8 cellular contexts compared by ENCODE assay signal in the genomic region with DNA sequence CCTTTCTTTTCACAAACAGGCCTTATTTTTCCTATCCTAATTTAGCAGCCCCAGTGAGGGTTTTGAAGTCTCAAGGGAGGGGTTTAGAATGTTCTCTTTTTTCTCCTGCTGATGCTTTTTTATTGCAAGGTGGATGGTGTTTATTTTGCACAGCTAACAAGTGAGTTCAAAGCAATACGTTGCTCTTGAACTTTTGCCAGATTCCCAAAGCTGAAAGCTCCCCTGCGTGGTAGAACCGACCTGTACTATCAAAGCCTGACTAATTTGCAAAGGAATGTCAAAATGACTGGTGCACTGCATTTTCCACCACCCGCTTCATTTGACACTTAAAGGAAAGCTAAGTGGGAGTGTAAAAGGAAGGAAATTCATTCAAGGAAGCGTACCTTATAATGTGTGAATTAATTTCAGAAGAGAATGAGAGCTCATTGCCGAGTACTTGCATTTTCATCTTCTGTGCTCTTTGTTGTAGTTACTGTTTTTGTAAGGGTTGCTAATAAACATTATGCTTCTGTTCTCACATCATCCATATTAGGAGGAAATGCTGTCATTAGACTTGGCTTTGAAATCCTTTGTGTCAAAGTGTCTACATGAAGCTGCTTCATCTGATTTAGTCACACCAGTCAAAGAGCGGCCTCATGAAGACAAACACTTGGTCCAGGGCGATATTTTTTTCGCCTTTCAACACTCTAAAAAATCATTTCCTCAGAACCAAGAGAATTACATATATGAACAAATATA.
A peak's percentile ranks its signal among the peaks of the same experiment; 100 is the strongest.
DNase-seq lines count a peak whose midpoint lies in the region; ATAC-seq, FAIRE-seq and TF ChIP-seq lines count a peak whose summit lies in the region.

No MANE protein-coding gene starts in this region.

- FAIRE-seq in small intestine (lab: Jason Lieb, UNC): no peak

- no peak for ATAC-seq in esophagus mucosa

- H3K27me3 ChIP-seq in fibroblast of lung (ENCODE audit: control insufficient read depth, insufficient read depth, low read length): no peaks in the 10 kb centered on the region
- H3K27me3 ChIP-seq in small intestine (ENCODE audit: control insufficient read depth in 2 of 2, insufficient read depth in 2 of 2, low read length in 2 of 2): no peaks in the 10 kb centered on the region

- no peak overlapping the region for H3K4me2 ChIP-seq in fibroblast of lung (ENCODE audit: extremely low read depth, insufficient read depth, low read length)

- no peaks in the 10 kb centered on the region for H3K36me3 ChIP-seq in fibroblast of lung (ENCODE audit: control insufficient read depth, insufficient read depth, low read length)
- H3K36me3 ChIP-seq in small intestine (ENCODE audit: control insufficient read depth in 2 of 2, insufficient read depth in 2 of 2, low read length in 2 of 2): no peaks in the 10 kb centered on the region

- no peak for TF ChIP-seq CTCF in fibroblast of lung (conservative IDR thresholded peaks at IDR 0.05 in 1 of 2, IDR thresholded peaks at IDR 0.05 in 1 of 2; ENCODE audit: low read depth in 1 of 2, low read length in 2 of 2)
- TF ChIP-seq CTCF in foreskin fibroblast (IDR thresholded peaks at IDR 0.05; ENCODE audit: low read depth, low read length): no peak

- no peak overlapping the region for H2AFZ ChIP-seq in fibroblast of lung (ENCODE audit: low read length)

- WGBS in small intestine, 3 donors: 39% methylated on average over 9 of the region's 9 CpGs

- no peaks in the 10 kb centered on the region for H4K20me1 ChIP-seq in fibroblast of lung (ENCODE audit: control insufficient read depth, extremely low read depth, insufficient read depth, low read length)

- H3K27ac ChIP-seq in fibroblast of lung (ENCODE audit: insufficient read depth, low read length): no peak overlapping the region
- peak overlapping the region in 1 of 2 donors; percentile 36 for H3K27ac ChIP-seq in small intestine (ENCODE audit: low read depth in 1 of 2, low read length in 1 of 2)

- H3K4me1 ChIP-seq in fibroblast of lung (ENCODE audit: control insufficient read depth, extremely low read depth, insufficient read depth, low read length) (no peaks in the 10 kb centered on the region), small intestine (ENCODE audit: control insufficient read depth in 2 of 2, insufficient read depth in 1 of 2, low read depth in 1 of 2, low read length in 1 of 2) (peaks cover 0 to 4% of the 10 kb centered on the region in 2 donors)

- DNase-seq in NCI-H1105 treated with DMSO at 0.1 percent for 48 hours (lab: John Stamatoyannopoulos, UW) (peak; percentile 56), NCI-H1105 (lab: John Stamatoyannopoulos, UW) (no peak), M059J (ENCODE audit: low read depth) (peak; percentile 73), fibroblast of lung (ENCODE audit: low read depth in 2 of 2) (peak; percentile 25 to 65), small intestine (peak; percentile 29), KG1 (lab: John Stamatoyannopoulos, UW) (no peak), foreskin fibroblast (no peak)

- H3K9ac ChIP-seq in fibroblast of lung (ENCODE audit: insufficient read depth, low read length): no peak overlapping the region

- H3K9me3 ChIP-seq in fibroblast of lung (ENCODE audit: control insufficient read depth, insufficient read depth, low read depth, low read length) (no peaks in the 10 kb centered on the region), small intestine (ENCODE audit: control insufficient read depth, low read depth) (no peaks in the 10 kb centered on the region)

- H3K79me2 ChIP-seq in fibroblast of lung (ENCODE audit: control insufficient read depth, insufficient read depth, low read length): no peaks in the 10 kb centered on the region

- no peak overlapping the region for H3K4me3 ChIP-seq in fibroblast of lung (replicated peaks in 1 of 4; ENCODE audit: control extremely low read depth in 1 of 4, insufficient read depth in 1 of 4, low read depth in 3 of 4, low read length in 4 of 4)
- no peak overlapping the region for H3K4me3 ChIP-seq in small intestine (ENCODE audit: low read depth in 1 of 2, low read length in 2 of 2)
- H3K4me3 ChIP-seq in foreskin fibroblast (ENCODE audit: low read depth in 1 of 2, low read length in 2 of 2): no peak overlapping the region

Comparison
In these comparisons a context has a peak if more than half of its experiments do, and no peak if none do; other contexts are left out.
1. DNase-seq: peak in NCI-H1105 treated with DMSO at 0.1 percent for 48 hours (single experiment), M059J (single experiment), fibroblast of lung (2 of 2) and small intestine (single experiment); none in NCI-H1105 (single experiment), KG1 (single experiment) and foreskin fibroblast (0 of 2).